8 cellular contexts compared by ENCODE assay signal in the genomic region with DNA sequence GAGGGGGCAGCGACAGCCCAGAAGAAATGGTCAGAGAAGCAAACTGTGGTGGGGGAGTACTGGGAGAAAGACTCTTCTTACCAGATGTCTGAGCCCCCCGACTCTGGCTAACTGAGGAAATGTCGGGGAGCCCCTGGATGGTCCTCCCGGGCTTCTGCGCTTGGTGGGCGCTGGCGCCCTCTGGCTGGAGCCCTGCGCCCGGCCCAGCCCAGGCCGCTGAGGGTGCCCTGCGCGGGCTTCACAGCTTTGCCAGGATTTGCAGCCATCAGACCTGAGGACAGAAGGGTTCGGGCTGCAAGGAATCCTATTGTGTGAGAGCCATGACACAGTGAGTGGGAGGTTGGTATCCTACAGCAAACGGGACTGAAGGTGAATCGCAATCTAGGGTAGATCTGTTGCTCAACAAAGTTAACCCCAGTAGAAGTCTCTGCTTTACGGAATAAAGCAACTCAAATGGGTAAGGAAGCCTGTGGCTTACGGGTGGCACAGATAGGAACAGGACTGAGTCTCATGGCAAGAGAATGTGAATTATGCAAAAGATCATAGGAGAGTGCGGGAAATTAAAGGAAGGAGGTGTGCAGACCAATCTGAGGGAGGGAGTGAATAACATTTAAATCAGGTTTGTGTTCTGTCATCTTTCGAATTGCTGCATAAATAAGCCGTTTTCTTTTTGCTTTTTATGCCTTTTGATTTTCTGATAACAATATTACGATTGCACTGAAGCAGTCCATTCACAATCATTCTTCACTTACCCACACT. TPM values are rescaled to one million over a fixed set of nuclear protein-coding genes. Genes with fewer than 3 reads are reported as not detected.
DNase-seq lines count a peak whose midpoint lies in the region; ATAC-seq and TF ChIP-seq lines count a peak whose summit lies in the region.

No MANE protein-coding gene starts in this region.

- intact Hi-C loops in left cardiac atrium (cut with DNase I) = loop anchor here (5.0 to 10.0 kb wide), 4 partner anchors 70 to 135 kb away; no protein-coding TSS in a partner anchor

- H3K9me3 ChIP-seq in osteoblast (ENCODE audit: low read depth, low read length) = no peaks in the 10 kb centered on the region

- peaks cover 22% of the 10 kb centered on the region for H3K27me3 ChIP-seq in osteoblast (ENCODE audit: insufficient read depth, low read length)

- no peaks in the 10 kb centered on the region for H3K36me3 ChIP-seq in osteoblast (ENCODE audit: insufficient read depth, low read length)

- H3K4me3 ChIP-seq in osteoblast (ENCODE audit: insufficient read depth, low read length) = peak overlapping the region; percentile 79

- DNase-seq in DMS53 (lab: John Stamatoyannopoulos, UW) (peak; percentile 80), NCI-H128 (lab: John Stamatoyannopoulos, UW; ENCODE audit: unreplicated experiment) (peak; percentile 12), amygdala (lab: John Stamatoyannopoulos, UW) (peak in 50 of 56 donors; percentile 7 to 84 (median 62)), left cardiac atrium (peak; percentile 58), osteoblast (ENCODE audit: insufficient read length, low spot score, missing footprints) (peak; percentile 95)
- no peak for DNase-seq in activated CD4-positive, CD25-positive, alpha-beta regulatory T cell (lab: John Stamatoyannopoulos, UW)

- H2AFZ ChIP-seq in osteoblast (ENCODE audit: low read length) = peak overlapping the region; percentile 87

- H4K20me1 ChIP-seq in osteoblast (ENCODE audit: insufficient read depth, low read length) = no peaks in the 10 kb centered on the region

- peak overlapping the region; percentile 84 for H3K4me2 ChIP-seq in osteoblast (ENCODE audit: insufficient read depth, low read length)

- ATAC-seq in GM21529 (IDR thresholded peaks at IDR 0.05; ENCODE audit: unreplicated experiment) (peak; percentile 57), left cardiac atrium (peak; percentile 89 to 91), HG02763 (IDR thresholded peaks at IDR 0.05; ENCODE audit: unreplicated experiment) (no peak)

- peaks cover 3% of the 10 kb centered on the region for H3K4me1 ChIP-seq in osteoblast (ENCODE audit: insufficient read depth, low read length)

- no peak overlapping the region for H3K27ac ChIP-seq in osteoblast (ENCODE audit: low read depth, low read length)

- H3K79me2 ChIP-seq in osteoblast (ENCODE audit: insufficient read depth, low read length) = no peaks in the 10 kb centered on the region

- peak; percentile 59 for TF ChIP-seq CTCF in osteoblast (IDR thresholded peaks at IDR 0.05; ENCODE audit: extremely low read depth, low read depth, low read length)

RNA-seq across cellular contexts. Expression of gene RCAN2, which starts 0.7 kb away (rescaled TPM):
- total RNA-seq in left cardiac atrium (100 to 1,000 TPM; 112 to 152 TPM), osteoblast (14.1 and 15.6 TPM in 2 replicates)

Comparison
In these comparisons a context has a peak if more than half of its experiments do, and no peak if none do; other contexts are left out.
1. DNase-seq: peak in DMS53 (single experiment), NCI-H128 (single experiment), amygdala (50 of 56), left cardiac atrium (single experiment) and osteoblast (single experiment); none in activated CD4-positive, CD25-positive, alpha-beta regulatory T cell (0 of 4).